8 cellular contexts compared by ENCODE assay signal in genomic region chr11:113289341-113290187, GRCh38. TPM values are rescaled to one million over a fixed set of nuclear protein-coding genes. Genes with fewer than 3 reads are reported as not detected.
DNase-seq lines count a peak whose midpoint lies in the region; ATAC-seq, FAIRE-seq and TF ChIP-seq lines count a peak whose summit lies in the region.
"Had no signal": no experiment of that assay in that cellular context is flagged by ENCODE, and none has a peak within 500 bp of the region (broad histone marks: within the 10 kb centered on the region; RNA-seq: fewer than 3 reads in every experiment).

No MANE protein-coding gene starts in this region.

- H3K36me3 ChIP-seq in GM23248 (ENCODE audit: low read depth), result no peaks in the 10 kb centered on the region
- H3K36me3 ChIP-seq in adipocyte (ENCODE audit: control insufficient read depth, insufficient read depth, low read length, severe bottlenecking), result no peaks in the 10 kb centered on the region
- H3K36me3 ChIP-seq in right atrium auricular region, result no peaks in the 10 kb centered on the region
- no peaks in the 10 kb centered on the region for H3K36me3 ChIP-seq in small intestine (ENCODE audit: control insufficient read depth in 2 of 2, insufficient read depth in 2 of 2, low read length in 2 of 2)

- H4K20me1 ChIP-seq in GM23248 (ENCODE audit: insufficient read depth), result no peaks in the 10 kb centered on the region

- FAIRE-seq in small intestine (lab: Jason Lieb, UNC), result no peak
- FAIRE-seq: islet of Langerhans had no signal

- H3K79me2 ChIP-seq in GM23248 (ENCODE audit: insufficient read depth), result no peaks in the 10 kb centered on the region

- H3K27ac ChIP-seq in GM23248 (no peak overlapping the region), right atrium auricular region (no peak overlapping the region), small intestine (ENCODE audit: low read depth in 1 of 2, low read length in 1 of 2) (no peak overlapping the region)

- H3K4me2 ChIP-seq in GM23248 (ENCODE audit: unreplicated experiment), result no peak overlapping the region

- H3K9me2 ChIP-seq in GM23248 (ENCODE audit: insufficient read depth), result no peaks in the 10 kb centered on the region

- peak; percentile 99 for ATAC-seq in SK-N-SH treated with all-trans-retinoic acid at 6 μM for 48 hours

- in situ Hi-C loops in GM23248 (cut with MboI), result loop anchor here (10.0 kb wide), 3 partner anchors 495 to 1005 kb away; no protein-coding TSS in a partner anchor

- peak; percentile 92 for TF ChIP-seq CTCF in GM10266 (IDR thresholded peaks at IDR 0.05; ENCODE audit: control insufficient read depth, insufficient read depth, low read depth, missing control alignments)
- peak; percentile 91 for TF ChIP-seq CTCF in LNCAP (IDR thresholded peaks at IDR 0.05)
- TF ChIP-seq CTCF in right atrium auricular region (IDR thresholded peaks at IDR 0.05), result peak; percentile 86 to 94

- no peak overlapping the region for H2AFZ ChIP-seq in GM23248

- no peaks in the 10 kb centered on the region for H3K4me1 ChIP-seq in GM23248 (ENCODE audit: insufficient read depth)
- no peaks in the 10 kb centered on the region for H3K4me1 ChIP-seq in adipocyte (ENCODE audit: control insufficient read depth, insufficient read depth, low read length)
- peaks cover 0 to 5% of the 10 kb centered on the region in 2 donors for H3K4me1 ChIP-seq in right atrium auricular region
- no peaks in the 10 kb centered on the region for H3K4me1 ChIP-seq in small intestine (ENCODE audit: control insufficient read depth in 2 of 2, insufficient read depth in 1 of 2, low read depth in 1 of 2, low read length in 1 of 2)

- H3K9me3 ChIP-seq in GM23248 (ENCODE audit: low read depth), result no peaks in the 10 kb centered on the region
- no peaks in the 10 kb centered on the region for H3K9me3 ChIP-seq in adipocyte (ENCODE audit: control insufficient read depth, low read length)
- no peaks in the 10 kb centered on the region for H3K9me3 ChIP-seq in right atrium auricular region
- H3K9me3 ChIP-seq in small intestine (ENCODE audit: control insufficient read depth, low read depth), result no peaks in the 10 kb centered on the region

- H3K27me3 ChIP-seq in GM23248 (replicated peaks; ENCODE audit: insufficient read depth) (peaks cover 17% of the 10 kb centered on the region), adipocyte (replicated peaks; ENCODE audit: control insufficient read depth, insufficient read depth, low read length) (peaks cover 62% of the 10 kb centered on the region), right atrium auricular region (no peaks in the 10 kb centered on the region), small intestine (ENCODE audit: control insufficient read depth in 2 of 2, insufficient read depth in 2 of 2, low read length in 2 of 2) (no peaks in the 10 kb centered on the region)

- H3K4me3 ChIP-seq in GM23248 (no peak overlapping the region), adipocyte (ENCODE audit: low read length) (no peak overlapping the region), right atrium auricular region (no peak overlapping the region), small intestine (ENCODE audit: low read depth in 1 of 2, low read length in 2 of 2) (no peak overlapping the region)

- no peaks in the 10 kb centered on the region for H3F3A ChIP-seq in GM23248 (ENCODE audit: insufficient read depth)

- H3K9ac ChIP-seq in GM23248 (no peak overlapping the region), adipocyte (ENCODE audit: low read length) (no peak overlapping the region)

- DNase-seq in GM10266 (ENCODE audit: extremely low spot score) (peak; percentile 82), GM23248 (peak; percentile 71), adipocyte (ENCODE audit: low read depth) (peak; percentile 76), right atrium auricular region (ENCODE audit: low spot score) (no peak), small intestine (peak; percentile 47)

- WGBS in GM23248 (ENCODE audit: low coverage in 1 of 2, low lambda C conversion rate in 2 of 2, missing lambda C conversion rate in 2 of 2), 2 experiments, result 48 to 55% methylated on average over 13 of the region's 13 CpGs
- WGBS in small intestine, 3 donors, result 60 to 71% (median 64%) methylated on average over 13 of the region's 13 CpGs

TF ChIP-seq in SK-N-SH treated with all-trans-retinoic acid at 6 μM for 48 hours, 23 proteins besides CTCF, POLR2A, EP300 and RAD21:
- TF ChIP-seq ZNF565 (CRISPR knock-in tag; conservative IDR thresholded peaks at IDR 0.05; ENCODE audit: low read depth), result no peak
- TF ChIP-seq PPARA (CRISPR knock-in tag; IDR thresholded peaks at IDR 0.05; ENCODE audit: borderline replicate concordance), result no peak

RNA-seq across cellular contexts. Expression of gene TTC12, which starts 24.8 kb away (rescaled TPM):
- 6.3 and 6.7 TPM in 2 replicates for total RNA-seq in GM23248 (2014; rRNA removed; shearing (Covaris generic))
- polyA plus RNA-seq in GM23248 (2016; fragmentation: Nextera tagmentation; extraction: Ambion mirVana) (4.4 and 7.7 TPM in 2 replicates), small intestine (1 to 10 TPM; 3.0 to 6.9 (median 5.1) TPM)
- 1 to 10 TPM; 4.6 to 6.3 TPM for total RNA-seq in right atrium auricular region
